ENCODE assay signal across 18 cellular contexts in genomic region chr1:98315309-98315708, GRCh38.
DNase-seq lines count a peak whose midpoint lies in the region; TF ChIP-seq lines count a peak whose summit lies in the region.
"Had no signal": no experiment of that assay in that cellular context is flagged by ENCODE, and none has a peak within 500 bp of the region (broad histone marks: within the 10 kb centered on the region; RNA-seq: fewer than 3 reads in every experiment).

No MANE protein-coding gene starts in this region.

- TF ChIP-seq CTCF in AG10803 (conservative IDR thresholded peaks at IDR 0.05; ENCODE audit: low read length) (no peak), choroid plexus epithelial cell (conservative IDR thresholded peaks at IDR 0.05; ENCODE audit: low read depth, low read length) (no peak), PC-9 (conservative IDR thresholded peaks at IDR 0.05) (no peak)

- BruUV-seq in PC-9 (replicated peaks; lab: Mats Ljungman, UMichigan): no TSS peak

- no peaks in the 10 kb centered on the region for H3K36me3 ChIP-seq in PC-9 (ENCODE audit: low read depth)
- H3K36me3 ChIP-seq: adrenal gland, upper lobe of left lung had no signal

- H3K79me2 ChIP-seq in PC-9 (ENCODE audit: low read depth): no peaks in the 10 kb centered on the region

- H3F3A ChIP-seq in PC-9 (ENCODE audit: insufficient read depth, low read depth): no peaks in the 10 kb centered on the region

- POLR2A ChIA-PET in PC-9 (lab: Charles Lee; ENCODE audit: unreplicated experiment): interaction anchor here (0.6 kb wide), 1 partner anchor 148 kb away, joined by 3 read pairs; no protein-coding TSS in a partner anchor

- no peak overlapping the region for H3K27ac ChIP-seq in PC-9
- H3K27ac ChIP-seq: adrenal gland, skin epidermis, upper lobe of left lung had no signal

- no peaks in the 10 kb centered on the region for H3K27me3 ChIP-seq in PC-9 (ENCODE audit: insufficient read depth, low read depth)
- H3K27me3 ChIP-seq: adrenal gland, upper lobe of left lung had no signal

- CTCF ChIA-PET in PC-9 (lab: Charles Lee): no interaction called here

- H2AFZ ChIP-seq in PC-9: no peak overlapping the region

- H3K4me3 ChIP-seq in AG10803 (ENCODE audit: low read length) (no peak overlapping the region), choroid plexus epithelial cell (ENCODE audit: low read depth, low read length) (no peak overlapping the region), PC-9 (no peak overlapping the region)
- H3K4me3 ChIP-seq: adrenal gland, skin epidermis, upper lobe of left lung had no signal

- H3K9me3 ChIP-seq in PC-9 (ENCODE audit: insufficient read depth, low read depth): peaks cover 5% of the 10 kb centered on the region
- H3K9me3 ChIP-seq: adrenal gland, upper lobe of left lung had no signal

- no peaks in the 10 kb centered on the region; the same call in 1 of the 2 replicates for H3K9me2 ChIP-seq in PC-9 (ENCODE audit: insufficient read depth)

- H4K20me1 ChIP-seq in PC-9 (ENCODE audit: insufficient read depth): no peaks in the 10 kb centered on the region

- peak; percentile 87 for DNase-seq in AG10803 (ENCODE audit: low read depth)
- peak; percentile 20 for DNase-seq in MV-4-11 (lab: John Stamatoyannopoulos, UW)
- peak; percentile 74 for DNase-seq in choroid plexus epithelial cell (ENCODE audit: low read depth)
- DNase-seq in lung microvascular endothelial cell (ENCODE audit: low read depth in 2 of 2): peak; percentile 61 to 80
- no peak for DNase-seq in PC-9
- DNase-seq in AG08396 (ENCODE audit: low spot score): no peak
- DNase-seq in NCI-H1048 (lab: John Stamatoyannopoulos, UW): no peak
- DNase-seq in activated CD4-positive, alpha-beta T cell treated with anti-CD3 and anti-CD28 coated beads, Interleukin-2, amount 50 U/mL, for 1 hour: no peak
- DNase-seq: activated CD4-positive, alpha-beta T cell treated with anti-CD3 and anti-CD28 coated beads for 36 hours; effector CD8-positive, alpha-beta T cell; glutamatergic neuron; NCI-H2029; NCI-H526 treated with DMSO at 0.1 percent for 48 hours; occipital lobe; stimulated activated naive B cell treated with anti-CD40 and anti-IgM and Interleukin-4, amounts not matched to agents 10 μg/mL and 1 μg/mL and 100 μg/mL, for 72 hours; upper lobe of left lung had no signal

- intact Hi-C loops in PC-9 (cut with micrococcal nuclease; ENCODE audit: unreplicated experiment): no loop called here

- peaks cover 4% of the 10 kb centered on the region; the same call in 1 of the 2 replicates for H3K4me1 ChIP-seq in PC-9 (replicated peaks; ENCODE audit: insufficient read depth)
- H3K4me1 ChIP-seq: adrenal gland had no signal

- H3K4me2 ChIP-seq in PC-9: no peak overlapping the region

Comparison
In these comparisons a context has a peak if more than half of its experiments do, and no peak if none do; other contexts are left out.
1. DNase-seq: peak in AG10803 (single experiment), MV-4-11 (single experiment), choroid plexus epithelial cell (single experiment) and lung microvascular endothelial cell (2 of 2); none in PC-9 (0 of 2), AG08396 (single experiment), NCI-H1048 (single experiment) and activated CD4-positive, alpha-beta T cell treated with anti-CD3 and anti-CD28 coated beads, Interleukin-2, amount 50 U/mL, for 1 hour (single experiment).